Comparison of ENCODE assay signal across 16 cellular contexts in the genomic region with DNA sequence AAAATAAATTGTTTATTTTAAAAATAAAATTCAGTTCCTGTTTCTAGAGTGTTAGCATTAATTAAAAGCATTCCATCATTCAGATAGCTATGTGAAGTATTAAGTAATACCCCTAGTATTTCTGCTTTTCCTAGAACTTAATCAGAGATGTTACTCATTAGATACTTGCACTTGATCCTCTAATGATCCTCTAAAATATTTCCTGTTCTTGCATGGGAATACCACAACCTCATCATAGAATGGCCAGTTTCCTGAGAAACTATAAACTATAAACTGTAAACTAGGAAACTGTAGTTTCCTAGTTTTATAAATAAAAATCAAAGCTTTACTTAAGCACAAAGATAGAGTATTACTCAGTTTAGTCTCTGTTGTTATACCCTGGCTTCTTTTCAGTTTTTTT. TPM values are rescaled to one million over a fixed set of nuclear protein-coding genes. Genes with fewer than 3 reads are reported as not detected.
DNase-seq lines count a peak whose midpoint lies in the region; TF ChIP-seq lines count a peak whose summit lies in the region.
"Had no signal": no experiment of that assay in that cellular context is flagged by ENCODE, and none has a peak within 500 bp of the region (broad histone marks: within the 10 kb centered on the region; RNA-seq: fewer than 3 reads in every experiment).

No MANE protein-coding gene starts in this region.

- H3K4me2 ChIP-seq in mesenchymal stem cell (ENCODE audit: low read length, poor library complexity, severe bottlenecking) = no peak overlapping the region

- H4K8ac ChIP-seq in mesenchymal stem cell (ENCODE audit: low read length) = no peak overlapping the region

- in situ Hi-C loops in ACHN (cut with HindIII; ENCODE audit: low pct_ligation_motif_present, low pct_unique_long_range_greater_than_20kb, low sequenced_read_pairs) = no loop called here

- DNase-seq in CD1c-positive myeloid dendritic cell (ENCODE audit: extremely low spot score) (peak; percentile 25), WERI-Rb-1 (no peak), mesenchymal stem cell (peak; percentile 72), NCI-H2081 treated with DMSO at 0.1 percent for 48 hours (lab: John Stamatoyannopoulos, UW) (no peak), NCI-H1694 treated with DMSO at 0.1 percent for 48 hours (lab: John Stamatoyannopoulos, UW) (no peak), NCI-H128 (lab: John Stamatoyannopoulos, UW; ENCODE audit: unreplicated experiment) (no peak), ACHN (no peak)
- no peak for DNase-seq in CD8-positive, alpha-beta memory T cell
- DNase-seq: COR-L47, DMS153, DMS79 treated with DMSO at 0.1 percent for 48 hours, GDM1, HCEC 1CT, HFFc6 had no signal

- POLR2A ChIA-PET in CD8-positive, alpha-beta memory T cell (lab: Charles Lee) = interaction anchor here (4.7 kb wide), 1 partner anchor 11 kb away, joined by 40 read pairs; a partner anchor contains a TSS

- H4K91ac ChIP-seq in mesenchymal stem cell (ENCODE audit: low read length) = no peak overlapping the region

- H3K36me3 ChIP-seq in CD8-positive, alpha-beta memory T cell (ENCODE audit: insufficient read depth, low read length) = no peaks in the 10 kb centered on the region
- peaks cover 21% of the 10 kb centered on the region for H3K36me3 ChIP-seq in WERI-Rb-1
- H3K36me3 ChIP-seq in mesenchymal stem cell (ENCODE audit: control insufficient read depth in 1 of 2, insufficient read depth in 2 of 2, low read depth in 1 of 2, low read length in 2 of 2) = peaks cover 16 to 34% of the 10 kb centered on the region in 2 experiments

- H3K79me1 ChIP-seq in mesenchymal stem cell (replicated peaks; ENCODE audit: low read length, poor library complexity, severe bottlenecking) = no peaks in the 10 kb centered on the region

- peaks cover 48% of the 10 kb centered on the region for H3K4me1 ChIP-seq in CD8-positive, alpha-beta memory T cell (ENCODE audit: insufficient read depth, low read length)
- peaks cover 9% of the 10 kb centered on the region for H3K4me1 ChIP-seq in mesenchymal stem cell (ENCODE audit: control insufficient read depth, insufficient read depth, low read depth, low read length)

- TF ChIP-seq CTCF in WERI-Rb-1 (IDR thresholded peaks at IDR 0.05; ENCODE audit: low read depth, low read length) = no peak

- no peak overlapping the region for H3K14ac ChIP-seq in mesenchymal stem cell (ENCODE audit: low read length in 2 of 2)

- H2BK15ac ChIP-seq in mesenchymal stem cell (ENCODE audit: low read depth, poor library complexity, severe bottlenecking) = no peak overlapping the region

- no peaks in the 10 kb centered on the region for H3K9me3 Mint-ChIP-seq in CD8-positive, alpha-beta memory T cell
- H3K9me3 Mint-ChIP-seq: CD14-positive monocyte, HFFc6 had no signal

- no peaks in the 10 kb centered on the region for H3K27me3 Mint-ChIP-seq in CD8-positive, alpha-beta memory T cell

- no peak overlapping the region for H3K9ac ChIP-seq in mesenchymal stem cell (ENCODE audit: low read length)

- H3K4me1 Mint-ChIP-seq in CD8-positive, alpha-beta memory T cell = peaks cover 24 to 39% (median 26%) of the 10 kb centered on the region in 3 donors
- H3K4me1 Mint-ChIP-seq: CD14-positive monocyte had no signal

- H3K27ac ChIP-seq in CD8-positive, alpha-beta memory T cell (ENCODE audit: low read depth, low read length) = no peak overlapping the region
- peak overlapping the region; percentile 72 for H3K27ac ChIP-seq in WERI-Rb-1
- H3K27ac ChIP-seq in mesenchymal stem cell (ENCODE audit: low read length, poor library complexity, severe bottlenecking) = no peak overlapping the region

- H3K23ac ChIP-seq in mesenchymal stem cell (ENCODE audit: low read length in 2 of 2) = no peak overlapping the region

- H2AK5ac ChIP-seq in mesenchymal stem cell (ENCODE audit: low read length, severe bottlenecking) = no peak overlapping the region

- H3K36me3 Mint-ChIP-seq in CD8-positive, alpha-beta memory T cell = peaks cover 0 to 7% (median 3%) of the 10 kb centered on the region in 3 donors

- peak overlapping the region in 1 of 7 donors; percentile 32 for H3K4me3 Mint-ChIP-seq in CD8-positive, alpha-beta memory T cell
- H3K4me3 Mint-ChIP-seq: CD14-positive monocyte, HFFc6 had no signal

- H2AFZ ChIP-seq in mesenchymal stem cell (ENCODE audit: low read depth, low read length) = no peak overlapping the region

- no peak overlapping the region for H2BK120ac ChIP-seq in mesenchymal stem cell (ENCODE audit: low read depth, low read length)

- peak overlapping the region in 6 of 8 donors; percentile 27 to 86 (median 70) for H3K27ac Mint-ChIP-seq in CD8-positive, alpha-beta memory T cell
- H3K27ac Mint-ChIP-seq: CD14-positive monocyte, HFFc6 had no signal

- H3K18ac ChIP-seq in mesenchymal stem cell (ENCODE audit: low read depth in 1 of 2, low read length in 2 of 2) = no peak overlapping the region

- CTCF ChIA-PET in CD8-positive, alpha-beta memory T cell (lab: Charles Lee) = interaction anchor here (3.2 kb wide), 1 partner anchor 10 kb away, joined by 16 read pairs; a partner anchor contains a TSS

- H2BK5ac ChIP-seq in mesenchymal stem cell (ENCODE audit: low read depth, low read length, poor library complexity, severe bottlenecking) = no peak overlapping the region

- H3K9me3 ChIP-seq in CD8-positive, alpha-beta memory T cell (ENCODE audit: low read length) = no peaks in the 10 kb centered on the region
- no peaks in the 10 kb centered on the region for H3K9me3 ChIP-seq in WERI-Rb-1 (ENCODE audit: severe bottlenecking)
- no peaks in the 10 kb centered on the region for H3K9me3 ChIP-seq in mesenchymal stem cell (ENCODE audit: control insufficient read depth, low read length)

- no peak overlapping the region for H2BK12ac ChIP-seq in mesenchymal stem cell (ENCODE audit: low read length in 2 of 2)

- H3K4me3 ChIP-seq in CD8-positive, alpha-beta memory T cell (ENCODE audit: low read length) = no peak overlapping the region
- H3K4me3 ChIP-seq in WERI-Rb-1 (ENCODE audit: low read depth, low read length) (no peak overlapping the region), mesenchymal stem cell (ENCODE audit: insufficient read depth in 1 of 2, low read depth in 1 of 2, low read length in 2 of 2) (no peak overlapping the region)
- H3K4me3 ChIP-seq: K562 had no signal

- H3K4ac ChIP-seq in mesenchymal stem cell (ENCODE audit: low read depth in 1 of 2, low read length in 2 of 2) = no peak overlapping the region

- no peaks in the 10 kb centered on the region for H3K27me3 ChIP-seq in CD8-positive, alpha-beta memory T cell (ENCODE audit: insufficient read depth, low read length, poor library complexity, severe bottlenecking)
- no peaks in the 10 kb centered on the region for H3K27me3 ChIP-seq in WERI-Rb-1 (ENCODE audit: insufficient read depth, low read depth, severe bottlenecking)
- H3K27me3 ChIP-seq in mesenchymal stem cell (ENCODE audit: control insufficient read depth in 1 of 2, insufficient read depth in 1 of 2, low read length in 2 of 2) = no peaks in the 10 kb centered on the region

RNA-seq across cellular contexts. Expression of a gene that starts 11.0 kb away (rescaled TPM):
- 10 to 100 TPM; 32.6 to 36.6 TPM for total RNA-seq in CD8-positive, alpha-beta memory T cell
- polyA plus RNA-seq in CD8-positive, alpha-beta memory T cell = 13.0 TPM
- 3.8 TPM for polyA plus RNA-seq in mesenchymal stem cell (2013, experiment 1 of 2)
- 3.8 TPM for polyA plus RNA-seq in mesenchymal stem cell (2013, experiment 2 of 2)

RNA-seq across cellular contexts. Expression of a gene that starts 38.8 kb away (rescaled TPM):
- 1 to 10 TPM; 3.8 to 3.9 TPM for total RNA-seq in CD8-positive, alpha-beta memory T cell
- polyA plus RNA-seq in CD8-positive, alpha-beta memory T cell = 0.47 TPM
- polyA plus RNA-seq in mesenchymal stem cell (2013, experiment 1 of 2) = 0.81 TPM
- polyA plus RNA-seq in mesenchymal stem cell (2013, experiment 2 of 2) = 0.89 TPM
- polyA plus RNA-seq: CD14-positive monocyte had no signal

RNA-seq across cellular contexts. Expression of a gene that starts 44.3 kb away (rescaled TPM):
- total RNA-seq in CD8-positive, alpha-beta memory T cell = 1 to 10 TPM; 6.9 to 7.2 TPM
- polyA plus RNA-seq in CD8-positive, alpha-beta memory T cell = 4.1 TPM
- polyA plus RNA-seq in mesenchymal stem cell (2013, experiment 1 of 2) = 5.8 TPM
- 6.0 TPM for polyA plus RNA-seq in mesenchymal stem cell (2013, experiment 2 of 2)

RNA-seq across cellular contexts. Expression of a gene that starts 52.8 kb away (rescaled TPM):
- 10 to 100 TPM; 30.9 to 32.2 TPM for total RNA-seq in CD8-positive, alpha-beta memory T cell
- polyA plus RNA-seq in CD8-positive, alpha-beta memory T cell = 29.6 TPM
- 11.8 TPM for polyA plus RNA-seq in mesenchymal stem cell (2013, experiment 1 of 2)
- 10.8 TPM for polyA plus RNA-seq in mesenchymal stem cell (2013, experiment 2 of 2)

Comparison
In these comparisons a context has a peak if more than half of its experiments do, and no peak if none do; other contexts are left out.
1. DNase-seq: peak in CD1c-positive myeloid dendritic cell (single experiment) and mesenchymal stem cell (single experiment); none in CD8-positive, alpha-beta memory T cell (0 of 5), WERI-Rb-1 (single experiment), NCI-H2081 treated with DMSO at 0.1 percent for 48 hours (single experiment), NCI-H1694 treated with DMSO at 0.1 percent for 48 hours (single experiment), NCI-H128 (single experiment) and ACHN (single experiment).